Comparison of ENCODE assay signal across 30 cellular contexts in genomic region chr21:23021481-23021880, GRCh38.
"Had no signal": no experiment of that assay in that cellular context is flagged by ENCODE, and none has a peak within 500 bp of the region (broad histone marks: within the 10 kb centered on the region; RNA-seq: fewer than 3 reads in every experiment).

No MANE protein-coding gene starts in this region.

- H3K9me3 Mint-ChIP-seq: mesothelial cell of epicardium, type B pancreatic cell had no signal

- H3K36me3 ChIP-seq: esophagus squamous epithelium, heart right ventricle, left lung, prostate gland, right atrium auricular region, stomach, tibial artery had no signal

- H3K4me1 ChIP-seq: esophagus squamous epithelium, heart right ventricle, left lung, parathyroid adenoma, prostate gland, right atrium auricular region, stomach, tibial artery had no signal

- DNase-seq: dermis blood vessel endothelial cell; effector memory CD4-positive, alpha-beta T cell; esophagus squamous epithelium; foreskin melanocyte; glutamatergic neuron; hippocampal formation; immature natural killer cell; islet precursor cell; mesenchymal stem cell; naive B cell; stimulated activated CD4-positive, alpha-beta T cell treated with anti-CD3 and anti-CD28 coated beads, Interleukin-12 subunit alpha, Interleukin-12 subunit beta, amount 100 ng/mL, for 4 hours; stimulated activated CD4-positive, alpha-beta T cell treated with anti-CD3 and anti-CD28 coated beads, Interleukin-1b, Interleukin-23, amount 100 ng/mL, for 48 hours; stimulated activated CD4-positive, alpha-beta T cell treated with anti-CD3 and anti-CD28 coated beads, Interleukin-4, amount 100 ng/mL, for 1 hour; stimulated activated CD8-positive, alpha-beta memory T cell treated with anti-CD3 and anti-CD28 coated beads, Interleukin-4, amount 100 ng/mL, for 48 hours; stimulated activated naive CD4-positive, alpha-beta T cell treated with Interleukin-2 at 50 U/mL for 16 hours; stomach; tibial artery had no signal

- H3K9me3 ChIP-seq: prostate gland, right atrium auricular region, tibial artery had no signal

- ATAC-seq: heart right ventricle; left lung; mucosa of descending colon; natural killer cell treated with Interleukin-12 subunit alpha and Interleukin-12 subunit beta and Interleukin-15 and Interleukin-18, amount 100 ng/mL, for 72 hours; sciatic nerve had no signal

- H3K27ac Mint-ChIP-seq: immature natural killer cell; mesothelial cell of epicardium; naive B cell; natural killer cell treated with Interleukin-12 subunit alpha and Interleukin-12 subunit beta and Interleukin-15 and Interleukin-18, amount 100 ng/mL, for 72 hours; type B pancreatic cell had no signal

- H3K36me3 Mint-ChIP-seq: immature natural killer cell, mesothelial cell of epicardium, naive B cell, type B pancreatic cell had no signal

- H3K27me3 Mint-ChIP-seq: naive B cell; natural killer cell treated with Interleukin-12 subunit alpha and Interleukin-12 subunit beta and Interleukin-15 and Interleukin-18, amount 100 ng/mL, for 72 hours; type B pancreatic cell had no signal

- H3K4me1 Mint-ChIP-seq: immature natural killer cell, mesothelial cell of epicardium, naive B cell, neural crest cell had no signal

- H3K27me3 ChIP-seq: esophagus squamous epithelium, heart right ventricle, left lung, right atrium auricular region, stomach, tibial artery had no signal

- H3K4me3 Mint-ChIP-seq: immature natural killer cell; mesothelial cell of epicardium; naive B cell; natural killer cell treated with Interleukin-12 subunit alpha and Interleukin-12 subunit beta and Interleukin-15 and Interleukin-18, amount 100 ng/mL, for 72 hours; neural crest cell; type B pancreatic cell had no signal

- H3K27ac ChIP-seq: coronary artery, esophagus squamous epithelium, heart right ventricle, left lung, parathyroid adenoma, prostate gland, right atrium auricular region, stomach, tibial artery had no signal

- H3K4me3 ChIP-seq: coronary artery, esophagus squamous epithelium, heart right ventricle, left lung, mucosa of descending colon, prostate gland, right atrium auricular region, smooth muscle cell, stomach, tibial artery had no signal
